18 cellular contexts compared by ENCODE assay signal in the genomic region with DNA sequence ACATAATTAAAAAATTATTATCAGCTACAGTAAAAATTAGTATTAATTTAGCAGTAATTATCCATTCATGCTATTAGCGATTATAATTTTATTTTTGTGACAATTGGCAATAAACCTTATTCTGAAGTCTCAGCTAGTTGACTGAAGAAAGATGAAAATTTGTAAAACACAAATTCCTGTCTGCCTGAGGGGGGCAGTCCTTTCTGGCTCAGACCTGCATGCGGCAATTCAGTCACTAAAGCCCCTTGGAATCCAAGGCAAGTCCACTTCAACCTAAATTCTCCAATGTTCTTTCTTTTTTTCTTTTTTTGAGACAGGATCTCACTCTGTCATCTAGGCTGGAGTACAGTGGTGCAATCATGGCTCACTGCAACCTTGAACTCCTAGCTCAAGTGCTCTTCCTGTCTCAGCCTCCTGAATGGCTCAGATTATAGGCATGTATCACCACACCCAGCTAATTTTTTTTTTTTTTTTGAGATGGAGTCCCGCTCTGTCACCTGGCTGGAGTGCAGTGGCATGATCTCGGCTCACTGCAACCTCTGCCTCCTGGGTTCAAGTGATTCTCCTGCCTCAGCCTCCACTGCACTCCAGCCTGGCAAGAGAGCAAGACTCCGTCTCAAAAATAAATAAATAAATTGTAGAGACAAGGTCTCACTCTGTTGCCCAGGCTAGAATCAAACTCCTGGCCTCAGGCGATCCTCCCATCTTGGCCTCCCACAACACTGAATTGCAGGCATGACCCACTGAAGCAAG. TPM values are rescaled to one million over a fixed set of nuclear protein-coding genes. Genes with fewer than 3 reads are reported as not detected.
DNase-seq lines count a peak whose midpoint lies in the region; TF ChIP-seq lines count a peak whose summit lies in the region.
"Had no signal": no experiment of that assay in that cellular context is flagged by ENCODE, and none has a peak within 500 bp of the region (broad histone marks: within the 10 kb centered on the region; RNA-seq: fewer than 3 reads in every experiment).

No MANE protein-coding gene starts in this region.

- H3K9me3 Mint-ChIP-seq in activated naive CD4-positive, alpha-beta T cell treated with anti-CD3 and anti-CD28 coated beads for 36 hours = no peaks in the 10 kb centered on the region
- H3K9me3 Mint-ChIP-seq in endothelial cell (ENCODE audit: unreplicated experiment) = no peaks in the 10 kb centered on the region

- TF ChIP-seq EP300 in stomach (IDR thresholded peaks at IDR 0.05) = no peak

- TF ChIP-seq POLR2A in stomach (IDR thresholded peaks at IDR 0.05) = no peak

- H3K27me3 Mint-ChIP-seq in activated naive CD4-positive, alpha-beta T cell treated with anti-CD3 and anti-CD28 coated beads for 36 hours (ENCODE audit: low read depth) = no peaks in the 10 kb centered on the region
- H3K27me3 Mint-ChIP-seq in endothelial cell (ENCODE audit: unreplicated experiment) = peaks cover 5% of the 10 kb centered on the region

- intact Hi-C loops in activated naive CD4-positive, alpha-beta T cell treated with anti-CD3 and anti-CD28 coated beads for 36 hours (cut with micrococcal nuclease) = no loop called here
- intact Hi-C loops in stomach (cut with DNase I; ENCODE audit: low total_unique reads) = no loop called here

- 88 to 95% (median 89%) methylated on average over 6 of the region's 6 CpGs for WGBS in stomach, 5 donors

- H3K27ac ChIP-seq in stomach = no peak overlapping the region
- H3K27ac ChIP-seq: left lung had no signal

- DNase-seq in activated naive CD4-positive, alpha-beta T cell treated with anti-CD3 and anti-CD28 coated beads for 36 hours = no peak
- DNase-seq in activated naive CD4-positive, alpha-beta T cell (lab: John Stamatoyannopoulos, UW) = no peak
- peak; percentile 49 for DNase-seq in RPMI7951 (ENCODE audit: low read depth)
- no peak for DNase-seq in endothelial cell (ENCODE audit: low spot score)
- DNase-seq in SW480 (ENCODE audit: low spot score) = no peak
- DNase-seq in HuH-7.5 (ENCODE audit: low spot score) = no peak
- DNase-seq in SKM-1 treated with dmso at 0.1 percent for 144 hours (lab: John Stamatoyannopoulos, UW; ENCODE audit: unreplicated experiment) = no peak
- DNase-seq in stomach = no peak
- DNase-seq: activated gamma-delta T cell treated with Interleukin-2 at 50 U/mL for 16 hours; anterior cingulate cortex; CD4-positive, CD25-positive, alpha-beta regulatory T cell; cerebellar nuclear complex; DMS 273 treated with DMSO at 0.1 percent for 48 hours; effector CD8-positive, alpha-beta T cell; Karpas-422; left lung; NCI-H1092; NCI-H526 treated with DMSO at 0.1 percent for 48 hours had no signal

- no peaks in the 10 kb centered on the region for H3K36me3 Mint-ChIP-seq in activated naive CD4-positive, alpha-beta T cell treated with anti-CD3 and anti-CD28 coated beads for 36 hours (ENCODE audit: low read depth)
- no peaks in the 10 kb centered on the region for H3K36me3 Mint-ChIP-seq in endothelial cell (ENCODE audit: low read depth, unreplicated experiment)

- H3K4me1 Mint-ChIP-seq in activated naive CD4-positive, alpha-beta T cell treated with anti-CD3 and anti-CD28 coated beads for 36 hours (ENCODE audit: low read depth) = peaks cover 24% of the 10 kb centered on the region
- peaks cover 15% of the 10 kb centered on the region for H3K4me1 Mint-ChIP-seq in endothelial cell (ENCODE audit: unreplicated experiment)

- CTCF ChIA-PET in activated naive CD4-positive, alpha-beta T cell treated with anti-CD3 and anti-CD28 coated beads for 36 hours (lab: Charles Lee) = interaction anchor here (0.5 to 1.2 kb wide), 5 partner anchors 9 to 79 kb away, joined by 3 to 5 read pairs (median 5); no protein-coding TSS in a partner anchor

- no peak overlapping the region for H3K4me3 Mint-ChIP-seq in activated naive CD4-positive, alpha-beta T cell treated with anti-CD3 and anti-CD28 coated beads for 36 hours
- no peak overlapping the region for H3K4me3 Mint-ChIP-seq in endothelial cell (ENCODE audit: unreplicated experiment)
- H3K4me3 Mint-ChIP-seq: CD4-positive, CD25-positive, alpha-beta regulatory T cell had no signal

- no peaks in the 10 kb centered on the region for H3K36me3 ChIP-seq in stomach
- H3K36me3 ChIP-seq: left lung had no signal

- peaks cover 0 to 14% (median 0%) of the 10 kb centered on the region in 3 donors for H3K27me3 ChIP-seq in stomach
- H3K27me3 ChIP-seq: left lung had no signal

- TF ChIP-seq CTCF in endothelial cell (IDR thresholded peaks at IDR 0.05; ENCODE audit: unreplicated experiment) = no peak
- TF ChIP-seq CTCF in stomach (IDR thresholded peaks at IDR 0.05) = no peak

- no peaks in the 10 kb centered on the region for H3K9me3 ChIP-seq in stomach
- H3K9me3 ChIP-seq: left lung had no signal

- no peaks in the 10 kb centered on the region for H3K4me1 ChIP-seq in stomach
- H3K4me1 ChIP-seq: left lung had no signal

- H3K4me3 ChIP-seq in stomach = no peak overlapping the region
- H3K4me3 ChIP-seq: left lung had no signal

- peak overlapping the region; percentile 1 for H3K27ac Mint-ChIP-seq in activated naive CD4-positive, alpha-beta T cell treated with anti-CD3 and anti-CD28 coated beads for 36 hours
- H3K27ac Mint-ChIP-seq in endothelial cell (ENCODE audit: unreplicated experiment) = peak overlapping the region; percentile 67
- H3K27ac Mint-ChIP-seq: CD4-positive, CD25-positive, alpha-beta regulatory T cell had no signal

RNA-seq across cellular contexts. Expression of a gene that starts 24.1 kb away (rescaled TPM):
- total RNA-seq in activated naive CD4-positive, alpha-beta T cell treated with anti-CD3 and anti-CD28 coated beads for 36 hours = 10 to 100 TPM; 40.3 to 40.9 TPM
- total RNA-seq in RPMI7951 (2014; rRNA removed; shearing (Covaris generic)) = 2.5 and 3.8 TPM in 2 replicates
- total RNA-seq in endothelial cell (ENCODE audit: unreplicated experiment) (144 TPM), stomach (10 to 100 TPM; 16.4 to 38.8 (median 24.6) TPM)
- polyA plus RNA-seq in stomach = 1 to 10 TPM; 3.8 to 5.4 (median 4.4) TPM
